1 cellular context compared by ENCODE assay signal in the genomic region with DNA sequence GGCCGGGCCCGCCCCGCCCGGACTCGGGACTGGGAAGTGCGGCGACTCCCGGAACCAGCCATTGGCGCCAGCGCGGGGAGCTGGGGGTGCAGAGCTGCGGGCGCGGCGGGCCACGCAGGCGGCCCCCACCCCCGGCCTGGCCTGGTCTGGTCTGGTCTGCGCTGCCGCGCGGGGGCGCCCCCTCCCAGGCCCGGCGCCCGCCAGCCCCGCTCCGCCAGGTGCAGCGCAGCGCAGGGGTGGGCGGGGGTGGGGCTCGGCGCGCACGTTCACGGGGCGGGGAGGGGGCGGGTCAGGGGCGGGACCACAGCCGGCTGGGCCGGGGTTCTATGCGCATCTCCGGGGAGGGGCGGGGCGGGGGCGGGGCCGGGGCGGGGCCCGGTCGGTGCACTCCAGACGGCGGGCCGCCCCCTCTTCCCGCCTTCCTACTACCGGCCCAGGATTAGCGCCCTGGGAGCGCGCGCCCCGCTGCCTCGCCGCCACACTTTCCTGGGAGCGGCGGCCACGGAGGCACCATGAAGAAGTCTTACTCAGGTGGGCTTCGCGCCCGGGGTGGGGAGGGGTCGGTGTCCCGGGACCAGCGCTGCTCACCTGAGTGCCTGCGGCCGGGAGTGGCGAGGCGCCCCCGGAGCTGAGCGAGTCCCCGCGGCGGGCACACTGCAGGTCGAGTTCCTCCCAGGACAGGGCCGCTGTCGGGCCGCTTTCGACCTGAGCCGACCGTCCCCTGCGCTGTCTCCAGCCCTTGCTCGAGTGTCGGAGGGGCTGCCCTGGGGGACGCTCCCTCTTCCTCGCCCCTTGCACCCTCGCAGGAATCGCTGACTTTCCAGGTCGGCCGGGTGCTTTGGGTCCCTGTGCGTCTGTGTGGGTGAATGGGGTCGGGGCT.
TF ChIP-seq lines count a peak whose summit lies in the region.

No MANE protein-coding gene starts in this region.

TF ChIP-seq in A549, 52 proteins besides CTCF, POLR2A, EP300 and RAD21 (continued from another document):
- TF ChIP-seq EHF (CRISPR knock-in tag; IDR thresholded peaks at IDR 0.05) = 0 out of 2 replicates have a peak, but pooled peaks have one; percentile 40
- TF ChIP-seq RNF2 (IDR thresholded peaks at IDR 0.05; ENCODE audit: borderline replicate concordance, low read depth) = 0 out of 2 replicates have a peak, but pooled peaks have one; percentile 61
- TF ChIP-seq GATA3 (IDR thresholded peaks at IDR 0.05; ENCODE audit: borderline replicate concordance) = no peak; the same call in 1 of the 2 replicates
- no peak for TF ChIP-seq KDM1A (IDR thresholded peaks at IDR 0.05; ENCODE audit: low read depth)
- TF ChIP-seq ATOH8 (CRISPR knock-in tag; IDR thresholded peaks at IDR 0.05; ENCODE audit: low read depth) = no peak; the same call in 1 of the 2 replicates
- TF ChIP-seq HOXB5 (CRISPR knock-in tag; IDR thresholded peaks at IDR 0.05) = peak; percentile 44; the same call in 1 of the 2 replicates
- TF ChIP-seq NFE2L2 (conservative IDR thresholded peaks at IDR 0.05; ENCODE audit: low read length) = no peak
- no peak for TF ChIP-seq CBX8 (IDR thresholded peaks at IDR 0.05)
- TF ChIP-seq POLR2AphosphoS2 (conservative IDR thresholded peaks at IDR 0.05; ENCODE audit: low read length) = no peak
- TF ChIP-seq EHMT2 (IDR thresholded peaks at IDR 0.05; ENCODE audit: low read depth) = no peak
- TF ChIP-seq HOXB13 (CRISPR knock-in tag; IDR thresholded peaks at IDR 0.05; ENCODE audit: low read depth) = no peak
- TF ChIP-seq KDM5A (IDR thresholded peaks at IDR 0.05) = no peak
- TF ChIP-seq CEBPB (IDR thresholded peaks at IDR 0.05) = no peak
- no peak for TF ChIP-seq RFX5 (IDR thresholded peaks at IDR 0.05)
- no peak for TF ChIP-seq NR3C1 (IDR thresholded peaks at IDR 0.05)
- peak; percentile 12; the same call in 1 of the 2 replicates for TF ChIP-seq ZC3H11A (IDR thresholded peaks at IDR 0.05)
- TF ChIP-seq FOSB (CRISPR knock-in tag; IDR thresholded peaks at IDR 0.05) = peak; percentile 24; the same call in 1 of the 2 replicates
- no peak for TF ChIP-seq HOXA7 (CRISPR knock-in tag; IDR thresholded peaks at IDR 0.05)
- no peak for TF ChIP-seq BHLHE40 (IDR thresholded peaks at IDR 0.05; ENCODE audit: low read depth, low read length)
- TF ChIP-seq HDAC2 (IDR thresholded peaks at IDR 0.05) = no peak
- no peak for TF ChIP-seq TFCP2L1 (CRISPR knock-in tag; IDR thresholded peaks at IDR 0.05)
- TF ChIP-seq PBX3 (IDR thresholded peaks at IDR 0.05) = peak; percentile 56
- no peak for TF ChIP-seq REST (IDR thresholded peaks at IDR 0.05)
- TF ChIP-seq MAZ (IDR thresholded peaks at IDR 0.05; ENCODE audit: borderline replicate concordance, low read depth, low read length) = no peak
